ENCODE assay signal across 23 cellular contexts in genomic region chr2:41957431-41957830, GRCh38.
DNase-seq lines count a peak whose midpoint lies in the region; ATAC-seq, FAIRE-seq and TF ChIP-seq lines count a peak whose summit lies in the region.
"Had no signal": no experiment of that assay in that cellular context is flagged by ENCODE, and none has a peak within 500 bp of the region (broad histone marks: within the 10 kb centered on the region; RNA-seq: fewer than 3 reads in every experiment).

No MANE protein-coding gene starts in this region.

- no peak overlapping the region for H3K18ac ChIP-seq in H1 (ENCODE audit: extremely low read depth, low read length)

- no peak overlapping the region for H2BK5ac ChIP-seq in H1 (ENCODE audit: low read depth, low read length)

- H3K4me3 Mint-ChIP-seq in nephron = no peak overlapping the region
- H3K4me3 Mint-ChIP-seq: B cell; CD14-positive monocyte; CD4-positive, alpha-beta T cell; CD8-positive, alpha-beta memory T cell; HFFc6 had no signal

- POLR2A ChIA-PET in HepG2 (lab: Yijun Ruan, JAX) = no interaction called here
- POLR2A ChIA-PET in H1 (lab: Charles Lee; ENCODE audit: partially characterized antibody) = interaction anchor here (1.4 kb wide), 2 partner anchors 9 kb away, joined by 4 to 5 read pairs; no protein-coding TSS in a partner anchor

- TF ChIP-seq POLR2A in HepG2 (IDR thresholded peaks at IDR 0.05; ENCODE audit: insufficient read depth in 1 of 2, low read depth in 2 of 2, low read length in 2 of 2) (no peak), right lobe of liver (IDR thresholded peaks at IDR 0.05) (no peak), H1 (IDR thresholded peaks at IDR 0.05; ENCODE audit: control extremely low read depth in 1 of 2, low read depth in 2 of 2, low read length in 2 of 2) (no peak)

- peaks cover 68% of the 10 kb centered on the region for H3K4me1 Mint-ChIP-seq in nephron

- no peak overlapping the region for H2AFZ ChIP-seq in HepG2 (ENCODE audit: low read length)
- no peak overlapping the region for H2AFZ ChIP-seq in H1 (ENCODE audit: low read length)

- FAIRE-seq in HepG2 (lab: Jason Lieb, UNC) = no peak
- FAIRE-seq in H1 (lab: Jason Lieb, UNC) = no peak
- FAIRE-seq: A204.1, D721Med, GM12891, GM18507 had no signal

- TF ChIP-seq EP300 in HepG2 (IDR thresholded peaks at IDR 0.05; ENCODE audit: low read depth in 2 of 2, low read length in 2 of 2) (no peak), HepG2 (CRISPR knock-in tag; IDR thresholded peaks at IDR 0.05; ENCODE audit: borderline replicate concordance) (no peak), H1 (IDR thresholded peaks at IDR 0.05; ENCODE audit: borderline replicate concordance in 1 of 2, low read depth in 2 of 2, low read length in 2 of 2) (no peak)

- H2BK15ac ChIP-seq in H1 (ENCODE audit: low read length) = no peak overlapping the region

- no peak overlapping the region for H4K8ac ChIP-seq in H1 (ENCODE audit: extremely low read depth, insufficient read depth, low read length)

- H3K9ac ChIP-seq in HepG2 (ENCODE audit: insufficient read depth, low read depth, low read length) (no peak overlapping the region), H1 (replicated peaks in 1 of 4; ENCODE audit: extremely low read depth in 1 of 4, low read depth in 3 of 4, low read length in 3 of 4) (no peak overlapping the region)
- H3K9ac ChIP-seq: BLaER1 treated with 17β-estradiol and CSF1 and Interleukin-3, amounts not matched to agents 10 nM and 100 nM had no signal

- H3K79me2 ChIP-seq in HepG2 (ENCODE audit: insufficient read depth, low read length) (no peaks in the 10 kb centered on the region), H1 (ENCODE audit: control insufficient read depth in 1 of 2, insufficient read depth in 2 of 2, low read length in 2 of 2) (no peaks in the 10 kb centered on the region; a peak in 1 of 4 replicates)

- peak overlapping the region in 2 of 3 experiments; percentile 79 to 90 for H3K27ac Mint-ChIP-seq in nephron
- H3K27ac Mint-ChIP-seq: B cell; CD14-positive monocyte; CD4-positive, alpha-beta T cell; HFFc6 had no signal

- WGBS in HepG2 (ENCODE audit: low lambda C conversion rate) = 22% methylated on average over 3 of the region's 3 CpGs
- WGBS in right lobe of liver (ENCODE audit: insufficient coverage, low coverage, low lambda C conversion rate, missing lambda C conversion rate) = 88% methylated on average over 2 of the region's 3 CpGs
- 91% methylated on average over 3 of the region's 3 CpGs; no CpG with 5 or more reads in 1 of the 2 experiments for WGBS in H1 (ENCODE audit: extremely low coverage in 1 of 2, insufficient coverage in 1 of 2, insufficient read length in 1 of 2, insufficient replicate concordance in 2 of 2, low coverage in 1 of 2, low lambda C conversion rate in 2 of 2, missing lambda C conversion rate in 1 of 2), 2 experiments

- H3K4me2 ChIP-seq in HepG2 (ENCODE audit: low read depth, low read length) (no peak overlapping the region), H1 (ENCODE audit: insufficient read depth in 1 of 2, low read depth in 2 of 2, low read length in 2 of 2) (no peak overlapping the region)
- H3K4me2 ChIP-seq: BLaER1 treated with 17β-estradiol and CSF1 and Interleukin-3, amounts not matched to agents 10 nM and 100 nM had no signal

- no peak overlapping the region for H2AK5ac ChIP-seq in H1 (ENCODE audit: low read depth, low read length)

- no peak overlapping the region for H4K5ac ChIP-seq in H1 (ENCODE audit: insufficient read length, low read depth, low read length)

- H4K20me1 ChIP-seq in HepG2 (ENCODE audit: insufficient read depth, low read length) (no peaks in the 10 kb centered on the region), H1 (replicated peaks in 1 of 2; ENCODE audit: control insufficient read depth in 1 of 2, insufficient read depth in 2 of 2, low read length in 2 of 2) (no peaks in the 10 kb centered on the region)

- H3K79me1 ChIP-seq in H1 (ENCODE audit: low read depth, low read length) = no peaks in the 10 kb centered on the region

- no peak overlapping the region for H3K23ac ChIP-seq in H1 (ENCODE audit: insufficient read length)

- BruUV-seq in HepG2 (replicated peaks; lab: Mats Ljungman, UMichigan) = no TSS peak

- no peak overlapping the region for H2BK20ac ChIP-seq in H1 (ENCODE audit: low read length)

- intact Hi-C loops in HepG2 (cut with micrococcal nuclease; ENCODE audit: unreplicated experiment) = no loop called here
- intact Hi-C loops in right lobe of liver (cut with DNase I) = no loop called here
- intact Hi-C loops in upper lobe of right lung (cut with DNase I) = no loop called here

- H3K56ac ChIP-seq in H1 (replicated peaks; ENCODE audit: insufficient read length, low read depth, low read length) = no peak overlapping the region

- H2BK12ac ChIP-seq in H1 (ENCODE audit: low read depth, low read length) = no peak overlapping the region

- H3K23me2 ChIP-seq in H1 (ENCODE audit: low read depth, low read length) = peaks cover 4% of the 10 kb centered on the region; the same call in 1 of the 2 replicates

- H3K4me1 ChIP-seq in HepG2 (ENCODE audit: insufficient read depth, low read length) (no peaks in the 10 kb centered on the region), right lobe of liver (no peaks in the 10 kb centered on the region), H1 (replicated peaks in 1 of 4; ENCODE audit: control insufficient read depth in 3 of 4, insufficient read depth in 4 of 4, low read length in 3 of 4) (no peaks in the 10 kb centered on the region), upper lobe of right lung (no peaks in the 10 kb centered on the region)

- no peaks in the 10 kb centered on the region for H3K36me3 ChIP-seq in HepG2 (replicated peaks in 1 of 2; ENCODE audit: control insufficient read depth in 1 of 2, insufficient read depth in 2 of 2, low read length in 2 of 2)
- no peaks in the 10 kb centered on the region for H3K36me3 ChIP-seq in right lobe of liver
- H3K36me3 ChIP-seq in H1 (ENCODE audit: control insufficient read depth in 2 of 4, insufficient read depth in 4 of 4, low read length in 3 of 4) = no peaks in the 10 kb centered on the region
- H3K36me3 ChIP-seq in upper lobe of right lung = no peaks in the 10 kb centered on the region
- H3K36me3 ChIP-seq: BLaER1 treated with 17β-estradiol and CSF1 and Interleukin-3, amounts not matched to agents 10 nM and 100 nM had no signal

- in situ Hi-C loops in HepG2 (cut with HindIII; ENCODE audit: extremely low pct_ligation_motif_present, low pct_unique_long_range_greater_than_20kb) = no loop called here

- H3K9me3 ChIP-seq in HepG2 (ENCODE audit: low read length) = no peaks in the 10 kb centered on the region
- H3K9me3 ChIP-seq in right lobe of liver = no peaks in the 10 kb centered on the region
- H3K9me3 ChIP-seq in H1 (ENCODE audit: insufficient read depth in 2 of 2, low read depth in 1 of 2, low read length in 1 of 2) = no peaks in the 10 kb centered on the region
- no peaks in the 10 kb centered on the region for H3K9me3 ChIP-seq in upper lobe of right lung
- H3K9me3 ChIP-seq: BLaER1 treated with 17β-estradiol and CSF1 and Interleukin-3, amounts not matched to agents 10 nM and 100 nM had no signal

- no peak overlapping the region for H4K91ac ChIP-seq in H1 (replicated peaks; ENCODE audit: insufficient read length, low read length)

- H3K27me3 ChIP-seq in HepG2 (ENCODE audit: control insufficient read depth in 1 of 2, insufficient read depth in 2 of 2, low read length in 2 of 2) (peaks cover 3 to 31% of the 10 kb centered on the region in 2 experiments; a peak in 4 of 5 replicates), right lobe of liver (no peaks in the 10 kb centered on the region), H1 (replicated peaks in 1 of 4; ENCODE audit: control insufficient read depth in 3 of 4, extremely low read depth in 1 of 4, insufficient read depth in 3 of 4, low read length in 3 of 4) (no peaks in the 10 kb centered on the region), upper lobe of right lung (no peaks in the 10 kb centered on the region)
- H3K27me3 ChIP-seq: BLaER1 treated with 17β-estradiol and CSF1 and Interleukin-3, amounts not matched to agents 10 nM and 100 nM had no signal

- no peaks in the 10 kb centered on the region for H3K9me3 Mint-ChIP-seq in nephron
- H3K9me3 Mint-ChIP-seq: CD14-positive monocyte; CD4-positive, alpha-beta T cell; CD8-positive, alpha-beta memory T cell; HFFc6 had no signal

- no peak overlapping the region for H3K14ac ChIP-seq in H1 (ENCODE audit: insufficient read length)

- peaks cover 6% of the 10 kb centered on the region for H3K27me3 Mint-ChIP-seq in nephron (ENCODE audit: low read depth)

- TF ChIP-seq CTCF in HepG2 (CRISPR knock-in tag; IDR thresholded peaks at IDR 0.05) (no peak), right lobe of liver (IDR thresholded peaks at IDR 0.05) (no peak), H1 (IDR thresholded peaks at IDR 0.05; ENCODE audit: control extremely low read depth in 1 of 3, insufficient read depth in 1 of 3, low read depth in 1 of 3, low read length in 3 of 3) (peak in 1 of 3 experiments; percentile 5; a peak in 1 of 4 replicates), nephron (IDR thresholded peaks at IDR 0.05; ENCODE audit: unreplicated experiment in 3 of 3) (no peak), upper lobe of right lung (IDR thresholded peaks at IDR 0.05) (no peak)

- H2BK120ac ChIP-seq in H1 (replicated peaks; ENCODE audit: low read depth, low read length) = no peak overlapping the region

- no peak overlapping the region for H3K4ac ChIP-seq in H1 (replicated peaks; ENCODE audit: insufficient read length, low read depth, low read length)

- H3K4me3 ChIP-seq in HepG2 (replicated peaks in 1 of 3; ENCODE audit: insufficient read depth in 1 of 3, low read depth in 2 of 3, low read length in 3 of 3) (no peak overlapping the region), right lobe of liver (no peak overlapping the region), H1 (ENCODE audit: extremely low read depth in 1 of 4, insufficient read depth in 2 of 4, low read depth in 3 of 4, low read length in 4 of 4) (no peak overlapping the region), upper lobe of right lung (no peak overlapping the region)
- H3K4me3 ChIP-seq: BLaER1 treated with 17β-estradiol and CSF1 and Interleukin-3, amounts not matched to agents 10 nM and 100 nM had no signal

- CTCF ChIA-PET in HepG2 (lab: Yijun Ruan, JAX; ENCODE audit: low intra/inter-chr PET ratio, low total read pairs) (no interaction called here), H1 (lab: Charles Lee; ENCODE audit: partially characterized antibody) (interaction anchor here (0.8 to 2.1 kb wide), 10 partner anchors 10 to 139 kb away, joined by 3 to 9 read pairs (median 5); no protein-coding TSS in a partner anchor)

- no peak for DNase-seq in HepG2 (ENCODE audit: low spot score)
- no peak for DNase-seq in right lobe of liver
- no peak for DNase-seq in H1 (ENCODE audit: low read depth in 1 of 2, low spot score in 2 of 2)
- no peak for DNase-seq in DMS 273 (lab: John Stamatoyannopoulos, UW; ENCODE audit: unreplicated experiment)
- DNase-seq in upper lobe of right lung = no peak
- DNase-seq: CD4-positive, alpha-beta T cell; CD8-positive, alpha-beta memory T cell; DMS53; DMS79 treated with DMSO at 0.1 percent for 48 hours; GF-D8; GOT3; H7; HFFc6 had no signal

- ATAC-seq in HepG2 = no peak
- ATAC-seq in right lobe of liver = no peak
- ATAC-seq in HG03457 (IDR thresholded peaks at IDR 0.05; ENCODE audit: unreplicated experiment) = no peak
- ATAC-seq in upper lobe of right lung = no peak

- TF ChIP-seq RAD21 in HepG2 (CRISPR knock-in tag; IDR thresholded peaks at IDR 0.05) (no peak), H1 (IDR thresholded peaks at IDR 0.05 in 1 of 2, conservative IDR thresholded peaks at IDR 0.05 in 1 of 2; ENCODE audit: low read depth in 2 of 2, low read length in 2 of 2) (peak in 1 of 2 experiments; percentile 32; a peak in 1 of 4 replicates)

- H3K27ac ChIP-seq in HepG2 (ENCODE audit: extremely low read length, insufficient read depth, low read length) (no peak overlapping the region), right lobe of liver (no peak overlapping the region), H1 (ENCODE audit: low read depth, low read length) (no peak overlapping the region), upper lobe of right lung (no peak overlapping the region)
- H3K27ac ChIP-seq: 22Rv1; BLaER1 treated with 17β-estradiol and CSF1 and Interleukin-3, amounts not matched to agents 10 nM and 100 nM had no signal

- no peaks in the 10 kb centered on the region for H3K36me3 Mint-ChIP-seq in nephron (ENCODE audit: low read depth)
- H3K36me3 Mint-ChIP-seq: CD14-positive monocyte; CD8-positive, alpha-beta memory T cell had no signal

Comparison
In these comparisons a context has a peak if more than half of its experiments do, and no peak if none do; other contexts are left out.
1. Of the 41 proteins assayed by ChIP-seq in both HepG2 and H1: peak only in HepG2: none; only in H1: KDM1A; in both: none; in neither: 38; mixed calls (peak in some experiments, not most) for 2.